1 cellular context compared by ENCODE assay signal in the genomic region with DNA sequence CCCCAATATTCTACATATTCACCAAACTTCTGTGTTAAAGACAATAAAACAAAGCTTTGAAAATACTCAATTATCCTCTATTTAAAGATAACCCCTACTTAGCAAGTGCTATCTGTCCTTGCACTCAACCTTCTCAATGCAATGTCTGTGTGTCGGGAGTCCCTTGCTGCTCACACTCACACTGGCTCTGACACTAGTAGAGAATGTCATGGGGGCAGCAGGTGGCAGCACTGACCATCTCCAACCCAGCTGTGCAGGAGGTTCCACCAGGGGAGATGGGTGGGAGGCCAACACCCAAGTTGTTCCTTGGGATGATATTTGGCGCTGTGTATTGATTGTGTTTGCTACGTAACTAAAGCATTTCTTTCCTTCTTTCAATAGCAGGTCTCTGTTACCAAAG.
TF ChIP-seq lines count a peak whose summit lies in the region.

No MANE protein-coding gene starts in this region.

TF ChIP-seq in H1, 55 proteins besides CTCF, POLR2A, EP300 and RAD21 (continued from another document):
- no peak for TF ChIP-seq KDM1A (IDR thresholded peaks at IDR 0.05; ENCODE audit: borderline replicate concordance, low read length)
- TF ChIP-seq GTF2F1 (IDR thresholded peaks at IDR 0.05; ENCODE audit: borderline replicate concordance, low read depth, low read length), result no peak
- no peak for TF ChIP-seq ZNF274 (IDR thresholded peaks at IDR 0.05; ENCODE audit: borderline replicate concordance, extremely low read depth, low read length)
- TF ChIP-seq SIRT6 (IDR thresholded peaks at IDR 0.05; ENCODE audit: low read length), result no peak
- no peak for TF ChIP-seq NANOG (IDR thresholded peaks at IDR 0.05; ENCODE audit: insufficient read depth, low read depth, low read length, poor library complexity, severe bottlenecking)
- TF ChIP-seq KDM4A (IDR thresholded peaks at IDR 0.05; ENCODE audit: low read depth, low read length, severe bottlenecking), result no peak
- no peak for TF ChIP-seq CTBP2 (IDR thresholded peaks at IDR 0.05; ENCODE audit: borderline replicate concordance, insufficient read depth, insufficient read length, low read length)
